2 cellular contexts compared by ENCODE assay signal in genomic region chr3:7683431-7683830, GRCh38.
TF ChIP-seq lines count a peak whose summit lies in the region.

No MANE protein-coding gene starts in this region.

TF ChIP-seq in WTC11, 78 proteins besides CTCF, POLR2A, EP300 and RAD21 (continued from another document):
- TF ChIP-seq, protein P1, sequence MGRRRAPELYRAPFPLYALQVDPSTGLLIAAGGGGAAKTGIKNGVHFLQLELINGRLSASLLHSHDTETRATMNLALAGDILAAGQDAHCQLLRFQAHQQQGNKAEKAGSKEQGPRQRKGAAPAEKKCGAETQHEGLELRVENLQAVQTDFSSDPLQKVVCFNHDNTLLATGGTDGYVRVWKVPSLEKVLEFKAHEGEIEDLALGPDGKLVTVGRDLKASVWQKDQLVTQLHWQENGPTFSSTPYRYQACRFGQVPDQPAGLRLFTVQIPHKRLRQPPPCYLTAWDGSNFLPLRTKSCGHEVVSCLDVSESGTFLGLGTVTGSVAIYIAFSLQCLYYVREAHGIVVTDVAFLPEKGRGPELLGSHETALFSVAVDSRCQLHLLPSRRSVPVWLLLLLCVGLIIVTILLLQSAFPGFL (CRISPR knock-in tag; IDR thresholded peaks at IDR 0.05; ENCODE audit: borderline replicate concordance): no peak
- TF ChIP-seq GRHL2 (CRISPR knock-in tag; IDR thresholded peaks at IDR 0.05; ENCODE audit: insufficient replicate concordance, severe bottlenecking): no peak
- TF ChIP-seq NR2C2 (CRISPR knock-in tag; IDR thresholded peaks at IDR 0.05): no peak
- no peak for TF ChIP-seq FOXK1 (CRISPR knock-in tag; IDR thresholded peaks at IDR 0.05)
- no peak for TF ChIP-seq ESRRA (CRISPR knock-in tag; IDR thresholded peaks at IDR 0.05; ENCODE audit: borderline replicate concordance)
- TF ChIP-seq TEAD4 (CRISPR knock-in tag; IDR thresholded peaks at IDR 0.05): no peak
- no peak for TF ChIP-seq TP53 (CRISPR knock-in tag; IDR thresholded peaks at IDR 0.05)
- no peak for TF ChIP-seq JAZF1 (CRISPR knock-in tag; IDR thresholded peaks at IDR 0.05)
- no peak for TF ChIP-seq CDX4 (CRISPR knock-in tag; IDR thresholded peaks at IDR 0.05; ENCODE audit: borderline replicate concordance)
- TF ChIP-seq HMGA2 (CRISPR knock-in tag; IDR thresholded peaks at IDR 0.05): no peak

TF ChIP-seq in endothelial cell of umbilical vein, 7 proteins besides CTCF, POLR2A, EP300 and RAD21 (continued from another document):
- no peak for TF ChIP-seq POLR2AphosphoS5 (IDR thresholded peaks at IDR 0.05; ENCODE audit: insufficient read depth, low read depth, low read length)
